In the genomic region with DNA sequence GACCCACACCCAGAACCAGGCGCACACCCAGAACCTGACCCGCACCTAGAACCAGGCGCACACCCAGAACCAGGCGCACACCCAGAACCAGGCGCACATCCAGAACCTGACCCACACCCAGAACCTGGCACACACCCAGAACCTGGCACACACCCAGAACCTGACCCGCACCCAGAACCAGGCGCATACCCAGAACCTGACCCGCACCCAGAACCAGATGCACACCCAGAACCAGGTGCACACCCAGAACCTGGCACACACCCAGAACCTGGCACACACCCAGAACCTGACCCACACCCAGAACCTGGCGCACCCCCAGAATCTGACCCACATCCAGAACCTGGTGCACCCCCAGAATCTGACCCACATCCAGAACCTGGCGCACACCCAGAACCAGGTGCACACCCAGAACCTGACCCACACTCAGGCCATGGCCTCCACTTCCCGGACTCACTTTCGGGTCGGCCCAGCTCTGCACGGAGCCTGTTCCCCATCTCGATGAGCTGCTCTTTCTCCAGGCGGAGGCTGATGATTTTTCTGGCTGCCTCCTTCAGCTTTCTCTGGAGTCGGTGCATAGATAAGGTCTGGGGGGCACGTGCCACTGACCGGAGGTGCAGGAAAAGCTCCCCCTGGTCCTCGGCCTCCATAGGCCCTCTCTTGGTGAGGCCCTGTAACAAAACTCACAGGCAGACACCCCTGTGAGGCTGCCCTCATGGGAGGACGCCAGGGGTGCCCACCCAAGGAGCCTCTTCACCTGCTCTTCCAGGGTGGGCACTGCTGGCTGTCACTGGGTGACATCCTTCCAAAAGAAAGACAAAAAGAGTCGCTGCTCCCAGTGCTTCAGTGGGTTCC, we compare ENCODE assay signal across 21 cellular contexts. TPM values are rescaled to one million over a fixed set of nuclear protein-coding genes. Genes with fewer than 3 reads are reported as not detected.
DNase-seq lines count a peak whose midpoint lies in the region; ATAC-seq and TF ChIP-seq lines count a peak whose summit lies in the region.
"Had no signal": no experiment of that assay in that cellular context is flagged by ENCODE, and none has a peak within 500 bp of the region (broad histone marks: within the 10 kb centered on the region; RNA-seq: fewer than 3 reads in every experiment).

No MANE protein-coding gene starts in this region.

- TF ChIP-seq CTCF in SK-N-SH (IDR thresholded peaks at IDR 0.05) (no peak), VCaP (conservative IDR thresholded peaks at IDR 0.05) (no peak), suprapubic skin (IDR thresholded peaks at IDR 0.05) (no peak)

- DNase-seq in SK-N-SH (peak; percentile 29), trophoblast cell (no peak), suprapubic skin (ENCODE audit: low spot score in 2 of 2) (no peak), MG63 (no peak)
- DNase-seq: 8988T; AML-193; C1 segment of cervical spinal cord; Calu3; CD8-positive, alpha-beta memory T cell; NCI-H1092 treated with DMSO at 0.1 percent for 48 hours; NCI-H1436 treated with DMSO at 0.1 percent for 48 hours; NCI-H2029 treated with DMSO at 0.1 percent for 48 hours; NCI-H345; NCI-H526 treated with DMSO at 0.1 percent for 48 hours; OCI-M1 had no signal

- H3K4me3 ChIP-seq in SK-N-SH (ENCODE audit: low read depth in 2 of 2, low read length in 1 of 2) (no peak overlapping the region), trophoblast cell (ENCODE audit: low read depth, low read length) (no peak overlapping the region), suprapubic skin (no peak overlapping the region), MG63 (no peak overlapping the region)
- H3K4me3 ChIP-seq: SJSA1 had no signal

- no peaks in the 10 kb centered on the region for H3K9me3 ChIP-seq in SK-N-SH
- H3K9me3 ChIP-seq in trophoblast cell (ENCODE audit: insufficient read depth, low read depth, low read length) = peaks cover 2% of the 10 kb centered on the region
- no peaks in the 10 kb centered on the region for H3K9me3 ChIP-seq in suprapubic skin
- no peaks in the 10 kb centered on the region for H3K9me3 ChIP-seq in MG63
- H3K9me3 ChIP-seq: SJSA1 had no signal

- H3K4me2 ChIP-seq in SK-N-SH = no peak overlapping the region
- H3K4me2 ChIP-seq in trophoblast cell (ENCODE audit: low read length) = no peak overlapping the region

- CTCF ChIA-PET in SK-N-SH (lab: Yijun Ruan, JAX) = interaction anchor here (1.0 to 8.7 kb wide), 8 partner anchors 30 to 191 kb away, joined by 3 to 174 read pairs (median 6); partner anchors contain the start of genes DCXR and RAC3

- H3K27me3 ChIP-seq in SK-N-SH (ENCODE audit: insufficient read depth) = no peaks in the 10 kb centered on the region
- H3K27me3 ChIP-seq in trophoblast cell (ENCODE audit: insufficient read depth, low read length) = no peaks in the 10 kb centered on the region
- H3K27me3 ChIP-seq in suprapubic skin = no peaks in the 10 kb centered on the region
- no peaks in the 10 kb centered on the region for H3K27me3 ChIP-seq in MG63
- H3K27me3 ChIP-seq: SJSA1 had no signal

- no peak overlapping the region for H4K8ac ChIP-seq in trophoblast cell (ENCODE audit: low read depth, low read length)

- H2AFZ ChIP-seq in SK-N-SH (ENCODE audit: low read depth) (no peak overlapping the region), trophoblast cell (ENCODE audit: insufficient read depth, low read length, poor library complexity) (no peak overlapping the region)

- TF ChIP-seq POLR2A in suprapubic skin (IDR thresholded peaks at IDR 0.05) = no peak

- no peak overlapping the region for H2BK5ac ChIP-seq in trophoblast cell (ENCODE audit: low read depth, low read length, poor library complexity)

- H3K14ac ChIP-seq in trophoblast cell (ENCODE audit: low read length) = no peak overlapping the region

- no peak overlapping the region for H4K12ac ChIP-seq in trophoblast cell (ENCODE audit: low read depth, low read length)

- H3K9ac ChIP-seq in SK-N-SH (no peak overlapping the region), trophoblast cell (ENCODE audit: low read length) (no peak overlapping the region)

- H4K91ac ChIP-seq in trophoblast cell (ENCODE audit: low read depth, low read length) = peak overlapping the region; percentile 13

- no peak for TF ChIP-seq RAD21 in SK-N-SH (IDR thresholded peaks at IDR 0.05; ENCODE audit: low read length)

- H3K4ac ChIP-seq in trophoblast cell (ENCODE audit: low read depth, low read length) = no peak overlapping the region

- no peak overlapping the region for H3K18ac ChIP-seq in trophoblast cell (ENCODE audit: low read length)

- POLR2A ChIA-PET in SK-N-SH (lab: Yijun Ruan, JAX) = interaction anchor here (1.0 kb wide), 1 partner anchor 121 kb away, joined by 3 read pairs; no protein-coding TSS in a partner anchor

- ATAC-seq in SK-N-SH treated with all-trans-retinoic acid at 6 μM for 48 hours = no peak
- no peak for ATAC-seq in GM19351 (IDR thresholded peaks at IDR 0.05; ENCODE audit: unreplicated experiment)
- ATAC-seq in GM19324 (IDR thresholded peaks at IDR 0.05; ENCODE audit: low FRiP score, unreplicated experiment) = no peak
- ATAC-seq: Right ventricle myocardium inferior had no signal

- H3K23ac ChIP-seq in trophoblast cell (ENCODE audit: low read length) = no peak overlapping the region

- no peaks in the 10 kb centered on the region for H3K79me1 ChIP-seq in trophoblast cell (ENCODE audit: low read length)

- WGBS in SK-N-SH (ENCODE audit: low lambda C conversion rate) = 91% methylated on average over 16 of the region's 22 CpGs
- no CpG with 5 or more reads among the region's 22 CpGs for WGBS in trophoblast cell (ENCODE audit: extremely low coverage, insufficient coverage, insufficient read length)
- 77% methylated on average over 14 of the region's 22 CpGs for WGBS in suprapubic skin

- no peak overlapping the region for H2AK5ac ChIP-seq in trophoblast cell (ENCODE audit: low read length)

- TF ChIP-seq EP300 in SK-N-SH (IDR thresholded peaks at IDR 0.05; ENCODE audit: borderline replicate concordance in 1 of 2, low read depth in 1 of 2, low read length in 1 of 2) (no peak), suprapubic skin (IDR thresholded peaks at IDR 0.05) (no peak)

- H3F3A ChIP-seq in SK-N-SH (replicated peaks; ENCODE audit: insufficient read depth) = peaks cover 13% of the 10 kb centered on the region

- H3K36me3 ChIP-seq in SK-N-SH (replicated peaks in 1 of 2; ENCODE audit: control insufficient read depth in 1 of 2, insufficient read depth in 2 of 2, low read length in 1 of 2) = peaks cover 5 to 23% of the 10 kb centered on the region in 2 experiments
- H3K36me3 ChIP-seq in trophoblast cell (ENCODE audit: control insufficient read depth in 1 of 2, insufficient read depth in 2 of 2, low read length in 2 of 2) = peaks cover 11 to 13% of the 10 kb centered on the region in 2 experiments
- H3K36me3 ChIP-seq in suprapubic skin = peaks cover under 1% of the 10 kb centered on the region
- H3K36me3 ChIP-seq in MG63 = peaks cover 18% of the 10 kb centered on the region

- no peak overlapping the region for H2BK12ac ChIP-seq in trophoblast cell (ENCODE audit: low read length)

- no peaks in the 10 kb centered on the region for H3K79me2 ChIP-seq in SK-N-SH (ENCODE audit: insufficient read depth)
- no peaks in the 10 kb centered on the region for H3K79me2 ChIP-seq in trophoblast cell (ENCODE audit: control insufficient read depth, insufficient read depth, low read length, poor library complexity)

- no peak overlapping the region for H2BK120ac ChIP-seq in trophoblast cell (ENCODE audit: insufficient read depth, low read length, poor library complexity)

- no peaks in the 10 kb centered on the region for H3K9me2 ChIP-seq in SK-N-SH

- H3K27ac ChIP-seq in SK-N-SH (ENCODE audit: low read depth in 2 of 2, low read length in 1 of 2) (no peak overlapping the region), VCaP (peak overlapping the region; percentile 99), trophoblast cell (ENCODE audit: low read depth, low read length) (no peak overlapping the region), suprapubic skin (peak overlapping the region; percentile 86)
- H3K27ac ChIP-seq: SJSA1 had no signal

- H3K4me1 ChIP-seq in SK-N-SH (ENCODE audit: control insufficient read depth in 1 of 2, insufficient read depth in 2 of 2, low read depth in 1 of 2, low read length in 1 of 2) (no peaks in the 10 kb centered on the region), trophoblast cell (ENCODE audit: control insufficient read depth in 1 of 2, insufficient read depth in 2 of 2, low read length in 2 of 2) (peaks cover 9 to 14% of the 10 kb centered on the region in 2 experiments), suprapubic skin (peaks cover 26% of the 10 kb centered on the region)
- H3K4me1 ChIP-seq: SJSA1 had no signal

- no peaks in the 10 kb centered on the region for H4K20me1 ChIP-seq in SK-N-SH (ENCODE audit: insufficient read depth)

TF ChIP-seq in SK-N-SH, 30 proteins besides CTCF, POLR2A, EP300 and RAD21 (continues in another document):
- TF ChIP-seq RCOR1 (IDR thresholded peaks at IDR 0.05; ENCODE audit: low read length) (no peak), JUND (IDR thresholded peaks at IDR 0.05) (no peak), RXRA (IDR thresholded peaks at IDR 0.05; ENCODE audit: borderline replicate concordance, low read depth) (no peak), RFX5 (IDR thresholded peaks at IDR 0.05; ENCODE audit: low read length) (no peak), MEF2A (IDR thresholded peaks at IDR 0.05; ENCODE audit: borderline replicate concordance, low read depth) (no peak), SMC3 (IDR thresholded peaks at IDR 0.05; ENCODE audit: low read depth, low read length) (no peak), ELF1 (IDR thresholded peaks at IDR 0.05) (no peak), SIN3A (IDR thresholded peaks at IDR 0.05; ENCODE audit: borderline replicate concordance, low read depth, low read length) (no peak), NFIC (IDR thresholded peaks at IDR 0.05; ENCODE audit: borderline replicate concordance) (no peak)

TF ChIP-seq in SK-N-SH treated with all-trans-retinoic acid at 6 μM for 48 hours, 23 proteins besides CTCF, POLR2A, EP300 and RAD21:
- TF ChIP-seq SNAI2 (CRISPR knock-in tag; IDR thresholded peaks at IDR 0.05) (no peak), OSR1 (CRISPR knock-in tag; IDR thresholded peaks at IDR 0.05) (no peak), TOX (CRISPR knock-in tag; IDR thresholded peaks at IDR 0.05; ENCODE audit: borderline replicate concordance) (no peak), RARB (CRISPR knock-in tag; IDR thresholded peaks at IDR 0.05) (no peak), ARNTL (CRISPR knock-in tag; IDR thresholded peaks at IDR 0.05; ENCODE audit: borderline replicate concordance, low read depth) (no peak), ZFP3 (CRISPR knock-in tag; IDR thresholded peaks at IDR 0.05) (no peak)

RNA-seq across cellular contexts. Expression of gene FASN, which starts 53.3 kb away (rescaled TPM):
- 28.1 and 55.1 TPM in 2 replicates for polyA plus RNA-seq in SK-N-SH (2012; rRNA removed)
- 15.2 and 34.0 TPM in 2 replicates for polyA plus RNA-seq in SK-N-SH (2012; cell fraction: cytosol; rRNA removed)
- 174 and 219 TPM in 2 replicates for polyA plus RNA-seq in SK-N-SH (2012; cell fraction: nucleus; rRNA removed)
- polyA plus RNA-seq in trophoblast cell (2013) = 120 and 124 TPM in 2 replicates
- total RNA-seq in suprapubic skin = 100 to 1,000 TPM; 278 to 464 (median 359) TPM
- 112 and 125 TPM in 2 replicates for total RNA-seq in MG63 (2014; rRNA removed; shearing (Covaris generic); ENCODE audit: low replicate concordance)

Comparison
In these comparisons a context has a peak if more than half of its experiments do, and no peak if none do; other contexts are left out.
1. H3K27ac ChIP-seq: peak in VCaP (single experiment) and suprapubic skin (single experiment); none in SK-N-SH (0 of 2) and trophoblast cell (single experiment).